7 cellular contexts compared by ENCODE assay signal in the genomic region with DNA sequence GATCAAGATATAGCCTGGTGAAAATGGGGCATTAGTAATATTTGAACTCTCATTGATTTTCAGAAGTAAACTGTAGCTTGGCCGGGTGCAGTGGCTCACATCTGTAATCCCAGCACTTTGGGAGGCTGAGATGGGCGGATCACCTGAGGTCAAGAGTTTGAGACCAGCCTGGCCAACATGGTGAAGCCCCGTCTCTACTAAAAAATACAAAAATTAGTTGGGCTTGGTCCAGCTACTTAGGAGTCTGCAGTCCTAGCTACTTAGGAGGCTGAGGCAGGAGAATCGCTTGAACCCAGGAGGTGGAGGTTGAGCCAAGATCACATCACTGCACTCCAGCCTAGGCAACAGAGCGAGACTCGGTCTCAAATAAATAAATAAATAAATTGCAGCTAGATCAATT. TPM values are rescaled to one million over a fixed set of nuclear protein-coding genes. Genes with fewer than 3 reads are reported as not detected.
DNase-seq lines count a peak whose midpoint lies in the region; ATAC-seq and TF ChIP-seq lines count a peak whose summit lies in the region.
"Not testable (repeated sequence)": the region's sequence is repeated elsewhere in the genome, so short reads cannot be mapped to it uniquely, and the experiment has no call there.

No MANE protein-coding gene starts in this region.

- H3K27ac Mint-ChIP-seq in CD4-positive, alpha-beta T cell: peak overlapping the region; percentile 87
- H3K27ac Mint-ChIP-seq in IgD-negative memory B cell: peak overlapping the region in 2 of 3 donors; percentile 33 to 74
- H3K27ac Mint-ChIP-seq in activated CD8-positive, alpha-beta T cell treated with anti-CD3 and anti-CD28 coated beads for 36 hours: peak overlapping the region; percentile 84
- H3K27ac Mint-ChIP-seq in activated naive CD8-positive, alpha-beta T cell treated with anti-CD3 and anti-CD28 coated beads for 36 hours: peak overlapping the region; percentile 62
- peak overlapping the region; percentile 83 for H3K27ac Mint-ChIP-seq in dendritic cell treated with granulocyte-macrophage colony-stimulating factor and Interleukin-4, amounts not matched to agents 40 ng/mL and 50 ng/mL, for 4 days
- peak overlapping the region in 8 of 9 donors; percentile 81 to 96 (median 90) for H3K27ac Mint-ChIP-seq in naive thymus-derived CD4-positive, alpha-beta T cell

- H3K36me3 Mint-ChIP-seq in CD4-positive, alpha-beta T cell (ENCODE audit: low read depth): peaks cover 95% of the 10 kb centered on the region
- not testable (repeated sequence) for H3K36me3 Mint-ChIP-seq in IgD-negative memory B cell
- H3K36me3 Mint-ChIP-seq in activated CD8-positive, alpha-beta T cell treated with anti-CD3 and anti-CD28 coated beads for 36 hours (ENCODE audit: low read depth): peaks cover 40% of the 10 kb centered on the region
- peaks cover 28% of the 10 kb centered on the region for H3K36me3 Mint-ChIP-seq in activated naive CD8-positive, alpha-beta T cell treated with anti-CD3 and anti-CD28 coated beads for 36 hours
- H3K36me3 Mint-ChIP-seq in dendritic cell treated with granulocyte-macrophage colony-stimulating factor and Interleukin-4, amounts not matched to agents 40 ng/mL and 50 ng/mL, for 4 days (ENCODE audit: low read depth): peaks cover 81% of the 10 kb centered on the region
- H3K36me3 Mint-ChIP-seq in naive thymus-derived CD4-positive, alpha-beta T cell: peaks cover under 1 to 42% (median 28%) of the 10 kb centered on the region in 5 donors

- H3K4me3 ChIP-seq in naive thymus-derived CD4-positive, alpha-beta T cell (ENCODE audit: low read length); neutrophil (ENCODE audit: low read depth in 1 of 2, low read length in 1 of 2): not testable (repeated sequence)

- peaks cover 44% of the 10 kb centered on the region for H3K4me1 Mint-ChIP-seq in CD4-positive, alpha-beta T cell (ENCODE audit: low read depth)
- H3K4me1 Mint-ChIP-seq in IgD-negative memory B cell: peaks cover 13 to 22% (median 18%) of the 10 kb centered on the region in 3 donors
- H3K4me1 Mint-ChIP-seq in activated CD8-positive, alpha-beta T cell treated with anti-CD3 and anti-CD28 coated beads for 36 hours (ENCODE audit: low read depth): peaks cover 20% of the 10 kb centered on the region
- H3K4me1 Mint-ChIP-seq in activated naive CD8-positive, alpha-beta T cell treated with anti-CD3 and anti-CD28 coated beads for 36 hours: peaks cover 14% of the 10 kb centered on the region
- H3K4me1 Mint-ChIP-seq in dendritic cell treated with granulocyte-macrophage colony-stimulating factor and Interleukin-4, amounts not matched to agents 40 ng/mL and 50 ng/mL, for 4 days (ENCODE audit: low read depth): peaks cover 20% of the 10 kb centered on the region
- H3K4me1 Mint-ChIP-seq in naive thymus-derived CD4-positive, alpha-beta T cell: peaks cover 20 to 54% (median 33%) of the 10 kb centered on the region in 7 donors

- H3K9me3 Mint-ChIP-seq in CD4-positive, alpha-beta T cell; IgD-negative memory B cell; activated CD8-positive, alpha-beta T cell treated with anti-CD3 and anti-CD28 coated beads for 36 hours; activated naive CD8-positive, alpha-beta T cell treated with anti-CD3 and anti-CD28 coated beads for 36 hours; dendritic cell treated with granulocyte-macrophage colony-stimulating factor and Interleukin-4, amounts not matched to agents 40 ng/mL and 50 ng/mL, for 4 days; naive thymus-derived CD4-positive, alpha-beta T cell: not testable (repeated sequence)

- H3K27ac ChIP-seq in CD4-positive, alpha-beta T cell (ENCODE audit: low read depth, low read length): not testable (repeated sequence)
- peak overlapping the region; percentile 58 for H3K27ac ChIP-seq in naive thymus-derived CD4-positive, alpha-beta T cell (ENCODE audit: low read depth, low read length)
- peak overlapping the region; percentile 97 for H3K27ac ChIP-seq in neutrophil

- H3K27me3 Mint-ChIP-seq in CD4-positive, alpha-beta T cell; IgD-negative memory B cell; activated CD8-positive, alpha-beta T cell treated with anti-CD3 and anti-CD28 coated beads for 36 hours; activated naive CD8-positive, alpha-beta T cell treated with anti-CD3 and anti-CD28 coated beads for 36 hours; dendritic cell treated with granulocyte-macrophage colony-stimulating factor and Interleukin-4, amounts not matched to agents 40 ng/mL and 50 ng/mL, for 4 days; naive thymus-derived CD4-positive, alpha-beta T cell: not testable (repeated sequence)

- DNase-seq in CD4-positive, alpha-beta T cell; activated CD8-positive, alpha-beta T cell treated with anti-CD3 and anti-CD28 coated beads for 36 hours; activated naive CD8-positive, alpha-beta T cell treated with anti-CD3 and anti-CD28 coated beads for 36 hours; naive thymus-derived CD4-positive, alpha-beta T cell: not testable (repeated sequence)

- peaks cover 0 to 17% of the 10 kb centered on the region in 2 donors for H3K4me1 ChIP-seq in naive thymus-derived CD4-positive, alpha-beta T cell (ENCODE audit: control insufficient read depth in 2 of 2, insufficient read depth in 2 of 2, low read length in 2 of 2)
- peaks cover 41 to 47% of the 10 kb centered on the region in 2 experiments for H3K4me1 ChIP-seq in neutrophil (ENCODE audit: control insufficient read depth in 1 of 2, insufficient read depth in 1 of 2, low read depth in 1 of 2, low read length in 1 of 2)

- intact Hi-C loops in CD4-positive, alpha-beta T cell (cut with DNase I, micrococcal nuclease): loop anchor here (2.0 to 10.0 kb wide), 3 partner anchors 40 to 434 kb away; a partner anchor contains a TSS
- intact Hi-C loops in activated CD8-positive, alpha-beta T cell treated with anti-CD3 and anti-CD28 coated beads for 36 hours (cut with micrococcal nuclease): not testable (repeated sequence)
- intact Hi-C loops in dendritic cell treated with granulocyte-macrophage colony-stimulating factor and Interleukin-4, amounts not matched to agents 40 ng/mL and 50 ng/mL, for 4 days (cut with micrococcal nuclease): loop anchor here (5.0 kb wide), 1 partner anchor 41 kb away; no protein-coding TSS in a partner anchor
- intact Hi-C loops in naive thymus-derived CD4-positive, alpha-beta T cell (cut with micrococcal nuclease): loop anchor here in 1 of 2 donors (2.0 kb wide), 1 partner anchor 364 kb away; no protein-coding TSS in a partner anchor

- H3K27me3 ChIP-seq in CD4-positive, alpha-beta T cell (ENCODE audit: control insufficient read depth, insufficient read depth, low read length); naive thymus-derived CD4-positive, alpha-beta T cell (ENCODE audit: control insufficient read depth in 2 of 2, insufficient read depth in 2 of 2, low read length in 2 of 2); neutrophil: not testable (repeated sequence)

- TF ChIP-seq CTCF in CD4-positive, alpha-beta T cell (IDR thresholded peaks at IDR 0.05); activated CD8-positive, alpha-beta T cell treated with anti-CD3 and anti-CD28 coated beads for 36 hours (IDR thresholded peaks at IDR 0.05); neutrophil (IDR thresholded peaks at IDR 0.05): not testable (repeated sequence)

- ATAC-seq in CD4-positive, alpha-beta T cell (ENCODE audit: poor library complexity); activated CD8-positive, alpha-beta T cell treated with anti-CD3 and anti-CD28 coated beads for 36 hours; naive thymus-derived CD4-positive, alpha-beta T cell: not testable (repeated sequence)

- not testable (repeated sequence) for H3K4me3 Mint-ChIP-seq in CD4-positive, alpha-beta T cell; IgD-negative memory B cell; activated CD8-positive, alpha-beta T cell treated with anti-CD3 and anti-CD28 coated beads for 36 hours; activated naive CD8-positive, alpha-beta T cell treated with anti-CD3 and anti-CD28 coated beads for 36 hours; dendritic cell treated with granulocyte-macrophage colony-stimulating factor and Interleukin-4, amounts not matched to agents 40 ng/mL and 50 ng/mL, for 4 days
- peak overlapping the region in 1 of 10 donors; percentile 53 for H3K4me3 Mint-ChIP-seq in naive thymus-derived CD4-positive, alpha-beta T cell

- POLR2A ChIA-PET in CD4-positive, alpha-beta T cell (lab: Charles Lee): interaction anchor here (1.2 to 3.5 kb wide), 3 partner anchors 8 to 235 kb away, joined by 5 to 17 read pairs (median 7); no protein-coding TSS in a partner anchor
- POLR2A ChIA-PET in activated CD8-positive, alpha-beta T cell treated with anti-CD3 and anti-CD28 coated beads for 36 hours (lab: Charles Lee): interaction anchor here (0.9 to 1.0 kb wide), 2 partner anchors 219 to 256 kb away, joined by 3 read pairs; no protein-coding TSS in a partner anchor
- POLR2A ChIA-PET in naive thymus-derived CD4-positive, alpha-beta T cell (lab: Charles Lee): interaction anchor here (0.6 to 1.8 kb wide), 7 partner anchors 9 to 220 kb away, joined by 3 to 8 read pairs (median 3); no protein-coding TSS in a partner anchor

- peaks cover 19 to 43% (median 22%) of the 10 kb centered on the region in 3 experiments for H3K36me3 ChIP-seq in naive thymus-derived CD4-positive, alpha-beta T cell (ENCODE audit: control insufficient read depth in 2 of 3, insufficient read depth in 3 of 3, low read length in 3 of 3)
- peaks cover 76% of the 10 kb centered on the region for H3K36me3 ChIP-seq in neutrophil

- not testable (repeated sequence) for H3K9me3 ChIP-seq in CD4-positive, alpha-beta T cell (ENCODE audit: control insufficient read depth, low read length); naive thymus-derived CD4-positive, alpha-beta T cell (ENCODE audit: control insufficient read depth in 2 of 3, low read length in 3 of 3); neutrophil

- CTCF ChIA-PET in CD4-positive, alpha-beta T cell (lab: Charles Lee): interaction anchor here (1.2 to 5.2 kb wide), 5 partner anchors 9 to 219 kb away, joined by 3 to 30 read pairs (median 5); no protein-coding TSS in a partner anchor
- CTCF ChIA-PET in activated CD8-positive, alpha-beta T cell treated with anti-CD3 and anti-CD28 coated beads for 36 hours (lab: Charles Lee): interaction anchor here (0.8 to 9.5 kb wide), 24 partner anchors 8 to 428 kb away, joined by 3 to 104 read pairs (median 6); no protein-coding TSS in a partner anchor
- CTCF ChIA-PET in naive thymus-derived CD4-positive, alpha-beta T cell (lab: Charles Lee): interaction anchor here (0.6 to 5.2 kb wide), 17 partner anchors 9 to 443 kb away, joined by 3 to 57 read pairs (median 3); a partner anchor contains a TSS

RNA-seq across cellular contexts. Expression of a gene that starts 42.3 kb away (rescaled TPM):
- 100 to 1,000 TPM; 171 to 176 TPM for total RNA-seq in CD4-positive, alpha-beta T cell
- polyA plus RNA-seq in IgD-negative memory B cell: 48.0 TPM
- total RNA-seq in activated CD8-positive, alpha-beta T cell treated with anti-CD3 and anti-CD28 coated beads for 36 hours: 10 to 100 TPM; 32.3 TPM
- 10 to 100 TPM; 23.7 to 24.3 TPM for total RNA-seq in activated naive CD8-positive, alpha-beta T cell treated with anti-CD3 and anti-CD28 coated beads for 36 hours
- total RNA-seq in naive thymus-derived CD4-positive, alpha-beta T cell: 100 to 1,000 TPM in 2 of 5 experiments, 10 to 100 TPM in 3; 27.9 to 208 (median 76.5) TPM
- polyA plus RNA-seq in naive thymus-derived CD4-positive, alpha-beta T cell: 10 to 100 TPM; 24.8 to 37.1 TPM
